ENCODE assay signal across 27 cellular contexts in the genomic region with DNA sequence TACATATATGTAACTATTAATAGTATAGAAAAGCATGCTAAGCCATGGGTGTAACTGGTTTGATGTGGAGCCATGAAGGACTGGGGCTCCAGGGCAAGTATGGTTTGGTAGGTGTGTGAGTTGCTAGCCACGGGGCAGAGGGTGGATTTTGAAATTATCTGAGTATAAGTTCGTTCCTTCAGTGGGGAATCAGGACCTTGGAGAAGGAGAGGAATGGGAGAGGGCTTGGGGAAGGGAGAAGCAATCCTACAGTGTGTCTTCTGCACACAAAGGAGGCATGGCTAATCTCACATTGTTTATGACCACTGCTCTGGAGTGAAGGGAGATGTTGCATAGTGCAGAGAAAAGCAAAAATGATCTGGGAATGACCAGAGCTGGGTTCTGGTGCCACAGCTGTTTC.
"Had no signal": no experiment of that assay in that cellular context is flagged by ENCODE, and none has a peak within 500 bp of the region (broad histone marks: within the 10 kb centered on the region; RNA-seq: fewer than 3 reads in every experiment).

No MANE protein-coding gene starts in this region.

- ATAC-seq: effector memory CD8-positive, alpha-beta T cell; esophagus mucosa; foreskin keratinocyte; gastrocnemius medialis; gastroesophageal sphincter; heart left ventricle; heart right ventricle had no signal

- H3K27ac ChIP-seq: colonic mucosa, coronary artery, dorsolateral prefrontal cortex, epithelial cell of prostate, esophagus muscularis mucosa, esophagus squamous epithelium, foreskin keratinocyte, gastrocnemius medialis, gastroesophageal sphincter, heart left ventricle, heart right ventricle had no signal

- H3K9me3 ChIP-seq: colonic mucosa, esophagus muscularis mucosa, esophagus squamous epithelium, gastrocnemius medialis, gastroesophageal sphincter, heart left ventricle, heart right ventricle had no signal

- DNase-seq: colonic mucosa; cortex of kidney; dermis blood vessel endothelial cell; dorsolateral prefrontal cortex; effector CD4-positive, alpha-beta T cell; effector memory CD4-positive, alpha-beta T cell; effector memory CD8-positive, alpha-beta T cell; endodermal cell; erythroblast; esophagus squamous epithelium; foreskin fibroblast; foreskin keratinocyte; foreskin melanocyte; gastrocnemius medialis; glutamatergic neuron; head of caudate nucleus; heart left ventricle; heart right ventricle had no signal

- H3K36me3 ChIP-seq: colonic mucosa, esophagus muscularis mucosa, esophagus squamous epithelium, gastrocnemius medialis, gastroesophageal sphincter, heart left ventricle, heart right ventricle had no signal

- FAIRE-seq: colon, endometrium, endothelial cell of umbilical vein, frontal cortex had no signal

- H3K4me3 ChIP-seq: colonic mucosa, coronary artery, dorsolateral prefrontal cortex, esophagus muscularis mucosa, esophagus squamous epithelium, gastrocnemius medialis, gastroesophageal sphincter, heart left ventricle, heart right ventricle had no signal

- H3K4me1 ChIP-seq: colonic mucosa, esophagus muscularis mucosa, esophagus squamous epithelium, foreskin keratinocyte, gastrocnemius medialis, gastroesophageal sphincter, heart left ventricle, heart right ventricle had no signal
